In genomic region chr10:130968511-130968910, GRCh38 we compare ENCODE assay signal across 35 cellular contexts.
"Had no signal": no experiment of that assay in that cellular context is flagged by ENCODE, and none has a peak within 500 bp of the region (broad histone marks: within the 10 kb centered on the region; RNA-seq: fewer than 3 reads in every experiment).

No MANE protein-coding gene starts in this region.

- H3K27me3 Mint-ChIP-seq: activated B cell treated with CpG ODN at 0.5 μM for 24 hours; activated CD4-positive, alpha-beta memory T cell treated with anti-CD3 and anti-CD28 coated beads for 36 hours; activated CD4-positive, alpha-beta T cell treated with anti-CD3 and anti-CD28 coated beads, Interleukin-2, amount 10 ng/mL, durations not matched to agents 24 days and 14 days; activated CD8-positive, alpha-beta T cell treated with anti-CD3 and anti-CD28 coated beads for 36 hours; activated naive CD8-positive, alpha-beta T cell treated with anti-CD3 and anti-CD28 coated beads for 36 hours; activated T-helper 17 cell treated with anti-CD3 and anti-CD28 coated beads, Interleukin-2, amount 50 U/mL, for 72 hours had no signal

- H3K9me3 ChIP-seq: adrenal gland, body of pancreas, breast epithelium had no signal

- H3K4me3 Mint-ChIP-seq: activated B cell treated with CpG ODN at 0.5 μM for 24 hours; activated CD4-positive, alpha-beta memory T cell treated with anti-CD3 and anti-CD28 coated beads for 36 hours; activated CD4-positive, alpha-beta T cell treated with anti-CD3 and anti-CD28 coated beads, Interleukin-2, amount 10 ng/mL, durations not matched to agents 24 days and 14 days; activated CD8-positive, alpha-beta T cell treated with anti-CD3 and anti-CD28 coated beads for 36 hours; activated naive CD4-positive, alpha-beta T cell treated with anti-CD3 and anti-CD28 coated beads for 36 hours; activated naive CD8-positive, alpha-beta T cell treated with anti-CD3 and anti-CD28 coated beads for 36 hours; activated T-cell treated with anti-CD3 and anti-CD28 coated beads, Interleukin-2, amount 50 U/mL, for 4 hours; activated T-cell treated with anti-CD3 and anti-CD28 coated beads, Interleukin-2, amount 50 U/mL, for 72 hours; activated T-helper 1 cell treated with anti-CD3 and anti-CD28 coated beads, Interleukin-12 subunit alpha, Interleukin-12 subunit beta, Interleukin-2, Interleukin-4 antibody, amounts not matched to agents 30 ng/mL and 10 ng/mL and 1 ng/mL, durations not matched to agents 14 hours and 24 hours and 36 hours; activated T-helper 17 cell treated with anti-CD3 and anti-CD28 coated beads, Interleukin-2, amount 50 U/mL, for 72 hours; T-helper 1 cell treated with Interleukin-12 subunit alpha and Interleukin-12 subunit beta and Interleukin-4 antibody, amounts not matched to agents 30 μg/mL and 1 μg/mL, for 36 hours; T-helper 2 cell treated with Interferon-gamma antibody and Interleukin-4, amounts not matched to agents 5 μg/mL and 100 μg/mL, for 36 hours had no signal

- H3K27ac Mint-ChIP-seq: activated B cell treated with CpG ODN at 0.5 μM for 24 hours; activated CD4-positive, alpha-beta memory T cell treated with anti-CD3 and anti-CD28 coated beads for 36 hours; activated CD4-positive, alpha-beta T cell treated with anti-CD3 and anti-CD28 coated beads, Interleukin-2, amount 10 ng/mL, durations not matched to agents 24 days and 14 days; activated CD8-positive, alpha-beta T cell treated with anti-CD3 and anti-CD28 coated beads for 36 hours; activated naive CD4-positive, alpha-beta T cell treated with anti-CD3 and anti-CD28 coated beads for 36 hours; activated naive CD4-positive, alpha-beta T cell treated with anti-CD3 and anti-CD28 coated beads, Interleukin-2, amount 50 U/mL, for 72 hours; activated naive CD8-positive, alpha-beta T cell treated with anti-CD3 and anti-CD28 coated beads for 36 hours; activated T-cell treated with anti-CD3 and anti-CD28 coated beads, Interleukin-2, amount 50 U/mL, for 72 hours; activated T-helper 1 cell treated with anti-CD3 and anti-CD28 coated beads, Interleukin-12 subunit alpha, Interleukin-12 subunit beta, Interleukin-2, Interleukin-4 antibody, amounts not matched to agents 30 ng/mL and 10 ng/mL and 1 ng/mL, durations not matched to agents 14 hours and 24 hours and 36 hours; activated T-helper 17 cell treated with anti-CD3 and anti-CD28 coated beads, Interleukin-2, amount 50 U/mL, for 72 hours; T-helper 1 cell treated with Interleukin-12 subunit alpha and Interleukin-12 subunit beta and Interleukin-4 antibody, amounts not matched to agents 30 μg/mL and 1 μg/mL, for 36 hours; T-helper 2 cell treated with Interferon-gamma antibody and Interleukin-4, amounts not matched to agents 5 μg/mL and 100 μg/mL, for 36 hours had no signal

- H3K36me3 ChIP-seq: adrenal gland, brain microvascular endothelial cell, breast epithelium had no signal

- H3K27ac ChIP-seq: adrenal gland, body of pancreas, brain microvascular endothelial cell, breast epithelium, VCaP had no signal

- H3K9me3 Mint-ChIP-seq: activated B cell treated with CpG ODN at 0.5 μM for 24 hours; activated CD4-positive, alpha-beta memory T cell treated with anti-CD3 and anti-CD28 coated beads for 36 hours; activated CD4-positive, alpha-beta T cell treated with anti-CD3 and anti-CD28 coated beads, Interleukin-2, amount 10 ng/mL, durations not matched to agents 24 days and 14 days; activated CD8-positive, alpha-beta T cell treated with anti-CD3 and anti-CD28 coated beads for 36 hours; activated naive CD4-positive, alpha-beta T cell treated with anti-CD3 and anti-CD28 coated beads for 36 hours; activated naive CD4-positive, alpha-beta T cell treated with anti-CD3 and anti-CD28 coated beads, Interleukin-2, amount 50 U/mL, for 72 hours; activated naive CD8-positive, alpha-beta T cell treated with anti-CD3 and anti-CD28 coated beads for 36 hours; activated T-cell treated with anti-CD3 and anti-CD28 coated beads, Interleukin-2, amount 50 U/mL, for 4 hours; activated T-cell treated with anti-CD3 and anti-CD28 coated beads, Interleukin-2, amount 50 U/mL, for 72 hours; activated T-helper 1 cell treated with anti-CD3 and anti-CD28 coated beads, Interleukin-12 subunit alpha, Interleukin-12 subunit beta, Interleukin-2, Interleukin-4 antibody, amounts not matched to agents 30 ng/mL and 10 ng/mL and 1 ng/mL, durations not matched to agents 14 hours and 24 hours and 36 hours; activated T-helper 17 cell treated with anti-CD3 and anti-CD28 coated beads, Interleukin-2, amount 50 U/mL, for 72 hours; T-helper 1 cell treated with Interleukin-12 subunit alpha and Interleukin-12 subunit beta and Interleukin-4 antibody, amounts not matched to agents 30 μg/mL and 1 μg/mL, for 36 hours; T-helper 2 cell treated with Interferon-gamma antibody and Interleukin-4, amounts not matched to agents 5 μg/mL and 100 μg/mL, for 36 hours had no signal

- DNase-seq: activated B cell treated with CpG ODN at 0.5 μM for 24 hours; activated CD4-positive, alpha-beta memory T cell treated with anti-CD3 and anti-CD28 coated beads for 36 hours; activated CD4-positive, alpha-beta T cell treated with anti-CD3 and anti-CD28 coated beads for 4 hours; activated CD4-positive, alpha-beta T cell treated with anti-CD3 and anti-CD28 coated beads, Interleukin-2, amount 10 ng/mL, durations not matched to agents 24 days and 14 days; activated CD4-positive, alpha-beta T cell treated with anti-CD3 and anti-CD28 coated beads, Interleukin-2, amount 50 U/mL, for 1 hour; activated CD4-positive, alpha-beta T cell treated with anti-CD3 and anti-CD28 coated beads, Interleukin-2, amount 50 U/mL, for 4 hours; activated CD4-positive, CD25-positive, alpha-beta regulatory T cell treated with anti-CD3 and anti-CD28 coated beads, Interleukin-2, amount 50 U/mL, for 72 hours; activated CD8-positive, alpha-beta memory T cell treated with anti-CD3 and anti-CD28 coated beads, Interleukin-2, amount 50 U/mL, for 4 hours; activated CD8-positive, alpha-beta T cell treated with anti-CD3 and anti-CD28 coated beads for 36 hours; activated effector memory CD4-positive, alpha-beta T cell treated with anti-CD3 and anti-CD28 coated beads, Interleukin-2, amount 50 U/mL, for 16 hours; activated gamma-delta T cell treated with Interleukin-2 at 50 U/mL for 16 hours; activated naive CD4-positive, alpha-beta T cell; activated naive CD4-positive, alpha-beta T cell treated with anti-CD3 and anti-CD28 coated beads for 36 hours; activated naive CD4-positive, alpha-beta T cell treated with anti-CD3 and anti-CD28 coated beads, Interleukin-2, amount 50 U/mL, for 16 hours; activated naive CD8-positive, alpha-beta T cell treated with anti-CD3 and anti-CD28 coated beads for 36 hours; activated T-cell treated with anti-CD3 and anti-CD28 coated beads for 4 hours; activated T-cell treated with anti-CD3 and anti-CD28 coated beads, Interleukin-2, amount 50 U/mL, for 1 hour; activated T-cell treated with anti-CD3 and anti-CD28 coated beads, Interleukin-2, amount 50 U/mL, for 4 hours; activated T-cell treated with anti-CD3 and anti-CD28 coated beads, Interleukin-2, amount 50 U/mL, for 72 hours; amniotic stem cell; aorta; body of pancreas; brain microvascular endothelial cell; central memory CD4-positive, alpha-beta T cell; T-helper 1 cell; T-helper 2 cell; T-helper 9 cell had no signal

- H3K4me3 ChIP-seq: adrenal gland, body of pancreas, breast epithelium had no signal

- H3K4me1 Mint-ChIP-seq: activated B cell treated with CpG ODN at 0.5 μM for 24 hours; activated CD4-positive, alpha-beta T cell treated with anti-CD3 and anti-CD28 coated beads, Interleukin-2, amount 10 ng/mL, durations not matched to agents 24 days and 14 days; activated naive CD8-positive, alpha-beta T cell treated with anti-CD3 and anti-CD28 coated beads for 36 hours; activated T-helper 17 cell treated with anti-CD3 and anti-CD28 coated beads, Interleukin-2, amount 50 U/mL, for 72 hours had no signal

- H3K27me3 ChIP-seq: adrenal gland, body of pancreas, brain microvascular endothelial cell had no signal

- H3K36me3 Mint-ChIP-seq: activated CD4-positive, alpha-beta memory T cell treated with anti-CD3 and anti-CD28 coated beads for 36 hours; activated naive CD4-positive, alpha-beta T cell treated with anti-CD3 and anti-CD28 coated beads, Interleukin-2, amount 50 U/mL, for 72 hours; activated naive CD8-positive, alpha-beta T cell treated with anti-CD3 and anti-CD28 coated beads for 36 hours had no signal

- ATAC-seq: activated CD8-positive, alpha-beta T cell treated with anti-CD3 and anti-CD28 coated beads for 36 hours; activated naive CD4-positive, alpha-beta T cell treated with anti-CD3 and anti-CD28 coated beads, Interleukin-2, amount 50 U/mL, for 72 hours; activated T-cell treated with anti-CD3 and anti-CD28 coated beads, Interleukin-2, amount 50 U/mL, for 4 hours; activated T-cell treated with anti-CD3 and anti-CD28 coated beads, Interleukin-2, amount 50 U/mL, for 72 hours; activated T-helper 17 cell treated with anti-CD3 and anti-CD28 coated beads, Interleukin-2, amount 50 U/mL, for 72 hours; body of pancreas had no signal

- H3K4me1 ChIP-seq: adrenal gland, body of pancreas, breast epithelium had no signal
